Comparison of ENCODE assay signal across 21 cellular contexts in genomic region chr6:102381203-102381602, GRCh38.
"Had no signal": no experiment of that assay in that cellular context is flagged by ENCODE, and none has a peak within 500 bp of the region (broad histone marks: within the 10 kb centered on the region; RNA-seq: fewer than 3 reads in every experiment).

No MANE protein-coding gene starts in this region.

- FAIRE-seq: urothelium cell line had no signal

- ATAC-seq: esophagus mucosa; gastrocnemius medialis; heart right ventricle; left lung; lower lobe of right lung; natural killer cell treated with Interleukin-12 subunit alpha and Interleukin-12 subunit beta and Interleukin-15 and Interleukin-18, amount 100 ng/mL, for 72 hours; right cardiac atrium had no signal

- H3K9me3 ChIP-seq: gastrocnemius medialis, left lung, lower lobe of right lung, ovary had no signal

- H3K27ac ChIP-seq: dorsolateral prefrontal cortex, gastrocnemius medialis, heart right ventricle, left lung, lower lobe of right lung, neural progenitor cell, ovary had no signal

- H3K27me3 ChIP-seq: gastrocnemius medialis, heart right ventricle, left lung, neural progenitor cell, ovary had no signal

- H3K4me3 ChIP-seq: dorsolateral prefrontal cortex, gastrocnemius medialis, heart right ventricle, left lung, lower lobe of right lung, neural progenitor cell, ovary had no signal

- H3K4me1 ChIP-seq: gastrocnemius medialis, heart right ventricle, left lung, lower lobe of right lung, neural progenitor cell had no signal

- DNase-seq: cortex of kidney; dorsolateral prefrontal cortex; effector CD8-positive, alpha-beta T cell; gastrocnemius medialis; heart right ventricle; hypothalamus; islet precursor cell; left lung; lower lobe of right lung; mesenchymal stem cell; midbrain; nucleus accumbens; ovary; right cardiac atrium; small intestine; stimulated activated CD4-positive, alpha-beta T cell treated with anti-CD3 and anti-CD28 coated beads, Interleukin-12 subunit alpha, Interleukin-12 subunit beta, amount 100 ng/mL, for 4 hours; stimulated activated naive CD4-positive, alpha-beta T cell treated with Interleukin-2 at 50 U/mL for 16 hours had no signal

- H3K36me3 ChIP-seq: gastrocnemius medialis, heart right ventricle, left lung, lower lobe of right lung, neural progenitor cell, ovary had no signal
